Comparison of ENCODE assay signal across 10 cellular contexts in genomic region chr19:1257475-1258160, GRCh38. TPM values are rescaled to one million over a fixed set of nuclear protein-coding genes. Genes with fewer than 3 reads are reported as not detected.
DNase-seq lines count a peak whose midpoint lies in the region; ATAC-seq, FAIRE-seq and TF ChIP-seq lines count a peak whose summit lies in the region.
"Had no signal": no experiment of that assay in that cellular context is flagged by ENCODE, and none has a peak within 500 bp of the region (broad histone marks: within the 10 kb centered on the region; RNA-seq: fewer than 3 reads in every experiment).

No MANE protein-coding gene starts in this region.

- no peak overlapping the region for H3K4me3 ChIP-seq in kidney (ENCODE audit: low read length in 2 of 2)
- no peak overlapping the region for H3K4me3 ChIP-seq in brain microvascular endothelial cell (ENCODE audit: low read depth, low read length)

- H3K4me3 Mint-ChIP-seq in activated B cell treated with CpG ODN at 0.5 μM for 24 hours: peak overlapping the region; percentile 48

- H3K27ac ChIP-seq in kidney (ENCODE audit: low read depth in 2 of 2, low read length in 2 of 2): peak overlapping the region; percentile 49 to 77
- no peak overlapping the region for H3K27ac ChIP-seq in brain microvascular endothelial cell

- in situ Hi-C loops in GM18951 (cut with MboI; ENCODE audit: low sequenced_read_pairs, unreplicated experiment): no loop called here
- in situ Hi-C loops in brain microvascular endothelial cell (cut with HindIII; ENCODE audit: low pct_ligation_motif_present, low sequenced_read_pairs): no loop called here

- H3K27ac Mint-ChIP-seq in activated B cell treated with CpG ODN at 0.5 μM for 24 hours: peak overlapping the region; percentile 98

- no peak overlapping the region for H3K9ac ChIP-seq in kidney (ENCODE audit: low read length in 2 of 2)

- intact Hi-C loops in activated B cell treated with CpG ODN at 0.5 μM for 24 hours (cut with micrococcal nuclease): no loop called here
- intact Hi-C loops in kidney (cut with DNase I): no loop called here

- peaks cover 17 to 30% of the 10 kb centered on the region in 2 donors for H3K36me3 ChIP-seq in kidney (ENCODE audit: control insufficient read depth in 1 of 2, insufficient read depth in 2 of 2, low read length in 2 of 2)
- peaks cover 51% of the 10 kb centered on the region for H3K36me3 ChIP-seq in brain microvascular endothelial cell (replicated peaks)

- H3K27me3 ChIP-seq in brain microvascular endothelial cell (replicated peaks): no peaks in the 10 kb centered on the region

- POLR2A ChIA-PET in activated B cell treated with CpG ODN at 0.5 μM for 24 hours (lab: Charles Lee): interaction anchor here (1.8 to 4.3 kb wide), 2 partner anchors 9 to 11 kb away, joined by 5 to 86 read pairs; partner anchors contain the start of gene CIRBP

- ATAC-seq in activated B cell treated with CpG ODN at 0.5 μM for 24 hours (ENCODE audit: low read depth): no peak
- no peak for ATAC-seq in stimulated activated naive CD8-positive, alpha-beta T cell treated with anti-CD3 and anti-CD28 coated beads, Interleukin-15, Interleukin-2, amounts not matched to agents 100 U/mL and 50 U/mL, for 24 hours

- peaks cover 37 to 70% of the 10 kb centered on the region in 2 donors for H3K4me1 ChIP-seq in kidney (ENCODE audit: control insufficient read depth in 1 of 2, insufficient read depth in 1 of 2, low read depth in 1 of 2, low read length in 2 of 2)

- H3K36me3 Mint-ChIP-seq in activated B cell treated with CpG ODN at 0.5 μM for 24 hours (ENCODE audit: low read depth): peaks cover 37% of the 10 kb centered on the region

- H3K4me1 Mint-ChIP-seq in activated B cell treated with CpG ODN at 0.5 μM for 24 hours: peaks cover 72% of the 10 kb centered on the region

- H3K9me3 Mint-ChIP-seq in activated B cell treated with CpG ODN at 0.5 μM for 24 hours: no peaks in the 10 kb centered on the region

- H3K9me3 ChIP-seq in kidney (ENCODE audit: control insufficient read depth in 1 of 2, low read length in 2 of 2): no peaks in the 10 kb centered on the region

- FAIRE-seq in kidney (lab: Jason Lieb, UNC): no peak

- CTCF ChIA-PET in activated B cell treated with CpG ODN at 0.5 μM for 24 hours (lab: Charles Lee): interaction anchor here (3.1 kb wide), 1 partner anchor 14 kb away, joined by 8 read pairs; no protein-coding TSS in a partner anchor

- H3K27me3 Mint-ChIP-seq in activated B cell treated with CpG ODN at 0.5 μM for 24 hours: no peaks in the 10 kb centered on the region

- DNase-seq in activated B cell treated with CpG ODN at 0.5 μM for 24 hours: no peak
- no peak for DNase-seq in kidney
- peak; percentile 20 for DNase-seq in stimulated activated naive CD8-positive, alpha-beta T cell treated with anti-CD3 and anti-CD28 coated beads, Interleukin-15, Interleukin-2, amounts not matched to agents 100 U/mL and 50 U/mL, for 24 hours
- DNase-seq in AG08395 (ENCODE audit: low spot score): no peak
- no peak for DNase-seq in effector CD4-positive, alpha-beta T cell
- DNase-seq in brain microvascular endothelial cell: no peak
- no peak for DNase-seq in KG1 (lab: John Stamatoyannopoulos, UW)
- DNase-seq: activated CD4-positive, alpha-beta T cell treated with anti-CD3 and anti-CD28 coated beads, Interleukin-2, amount 50 U/mL, for 1 hour; NCI-H1930 had no signal

- TF ChIP-seq CTCF in activated B cell treated with CpG ODN at 0.5 μM for 24 hours (IDR thresholded peaks at IDR 0.05) (no peak), kidney (IDR thresholded peaks at IDR 0.05; ENCODE audit: borderline replicate concordance, extremely low read depth, insufficient read depth) (no peak), brain microvascular endothelial cell (IDR thresholded peaks at IDR 0.05; ENCODE audit: low read depth, low read length, missing control alignments) (no peak)

- peak; percentile 6 for TF ChIP-seq POLR2A in GM18951 (IDR thresholded peaks at IDR 0.05; ENCODE audit: extremely low read depth, insufficient read depth, insufficient read length)

RNA-seq across cellular contexts. Expression of gene MIDN, which starts 9.2 kb away (rescaled TPM):
- 64.5 and 68.4 TPM in 2 replicates for total RNA-seq in activated B cell treated with CpG ODN at 0.5 μM for 24 hours
- total RNA-seq in kidney: 205 TPM
- 21.3 TPM for polyA plus RNA-seq in kidney (ENCODE audit: insufficient read depth, low read depth, low replicate concordance)

RNA-seq across cellular contexts. Expression of gene CIRBP, which starts 11.5 kb away (rescaled TPM):
- total RNA-seq in activated B cell treated with CpG ODN at 0.5 μM for 24 hours (399 and 400 TPM in 2 replicates), kidney (533 TPM)
- polyA plus RNA-seq in kidney (ENCODE audit: insufficient read depth, low read depth, low replicate concordance): 408 TPM

RNA-seq across cellular contexts. Expression of gene ATP5F1D, which starts 16.1 kb away (rescaled TPM):
- 172 and 185 TPM in 2 replicates for total RNA-seq in activated B cell treated with CpG ODN at 0.5 μM for 24 hours
- total RNA-seq in kidney: 183 TPM
- 641 TPM for polyA plus RNA-seq in kidney (ENCODE audit: insufficient read depth, low read depth, low replicate concordance)

RNA-seq across cellular contexts. Expression of gene FAM174C, which starts 17.7 kb away (rescaled TPM):
- total RNA-seq in activated B cell treated with CpG ODN at 0.5 μM for 24 hours (47.9 and 52.0 TPM in 2 replicates), kidney (35.3 TPM)
- 94.7 TPM for polyA plus RNA-seq in kidney (ENCODE audit: insufficient read depth, low read depth, low replicate concordance)

RNA-seq across cellular contexts. Expression of gene CBARP, which starts 19.8 kb away (rescaled TPM):
- total RNA-seq in activated B cell treated with CpG ODN at 0.5 μM for 24 hours (0.29 and 0.64 TPM in 2 replicates), kidney (1.1 TPM)
- 1.0 TPM for polyA plus RNA-seq in kidney (ENCODE audit: insufficient read depth, low read depth, low replicate concordance)
